Comparison of ENCODE assay signal across 1 cellular context in the genomic region with DNA sequence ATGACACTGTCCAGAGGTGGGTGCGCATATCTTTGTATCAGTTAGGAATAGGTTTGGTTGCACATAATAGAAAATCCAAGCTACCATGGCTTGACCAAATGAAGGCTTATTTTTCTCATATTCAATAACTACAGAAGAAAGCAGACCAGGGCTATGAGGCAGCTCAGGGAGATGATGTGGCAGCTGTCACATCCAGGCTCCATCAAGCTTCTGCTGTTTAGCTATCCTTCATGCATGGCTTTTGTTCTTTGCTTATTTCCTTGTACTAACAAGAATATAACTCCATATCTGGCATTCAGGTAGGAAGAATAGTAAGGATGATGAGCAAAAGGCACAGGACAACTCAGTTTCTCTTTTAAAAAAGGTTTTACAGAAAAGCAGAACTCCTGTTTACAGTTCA.
TF ChIP-seq lines count a peak whose summit lies in the region.

No MANE protein-coding gene starts in this region.

TF ChIP-seq in IMR-90, 13 proteins besides CTCF, POLR2A, EP300 and RAD21:
- TF ChIP-seq FOS (IDR thresholded peaks at IDR 0.05; ENCODE audit: low read depth, low read length) (no peak), USF2 (IDR thresholded peaks at IDR 0.05; ENCODE audit: low read depth, low read length) (no peak), CEBPB (IDR thresholded peaks at IDR 0.05; ENCODE audit: low read depth, low read length) (no peak), MAFK (IDR thresholded peaks at IDR 0.05; ENCODE audit: low read depth, low read length) (no peak), RFX5 (IDR thresholded peaks at IDR 0.05; ENCODE audit: low read depth, low read length) (no peak), MXI1 (IDR thresholded peaks at IDR 0.05; ENCODE audit: borderline replicate concordance, low read depth, low read length) (no peak), CHD1 (IDR thresholded peaks at IDR 0.05; ENCODE audit: low read depth, low read length) (no peak), RCOR1 (IDR thresholded peaks at IDR 0.05; ENCODE audit: insufficient replicate concordance, low read length) (no peak), NFE2L2 (IDR thresholded peaks at IDR 0.05; ENCODE audit: low read depth, low read length) (no peak), MAZ (IDR thresholded peaks at IDR 0.05; ENCODE audit: borderline replicate concordance, low read depth, low read length) (no peak), BHLHE40 (IDR thresholded peaks at IDR 0.05; ENCODE audit: low read depth, low read length) (no peak), SMC3 (IDR thresholded peaks at IDR 0.05; ENCODE audit: low read depth, low read length) (no peak)
- TF ChIP-seq, protein P1, sequence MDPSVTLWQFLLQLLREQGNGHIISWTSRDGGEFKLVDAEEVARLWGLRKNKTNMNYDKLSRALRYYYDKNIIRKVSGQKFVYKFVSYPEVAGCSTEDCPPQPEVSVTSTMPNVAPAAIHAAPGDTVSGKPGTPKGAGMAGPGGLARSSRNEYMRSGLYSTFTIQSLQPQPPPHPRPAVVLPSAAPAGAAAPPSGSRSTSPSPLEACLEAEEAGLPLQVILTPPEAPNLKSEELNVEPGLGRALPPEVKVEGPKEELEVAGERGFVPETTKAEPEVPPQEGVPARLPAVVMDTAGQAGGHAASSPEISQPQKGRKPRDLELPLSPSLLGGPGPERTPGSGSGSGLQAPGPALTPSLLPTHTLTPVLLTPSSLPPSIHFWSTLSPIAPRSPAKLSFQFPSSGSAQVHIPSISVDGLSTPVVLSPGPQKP (IDR thresholded peaks at IDR 0.05; ENCODE audit: borderline replicate concordance, low read depth, low read length): no peak
